Comparison of ENCODE assay signal across 1 cellular context in genomic region chr6:16128759-16129622, GRCh38.
TF ChIP-seq lines count a peak whose summit lies in the region.

Gene MYLIP (plus strand): TSS chr6:16129086. CDS start chr6:16129323, 237 bp downstream.

TF ChIP-seq in K562, 482 proteins besides CTCF, POLR2A, EP300 and RAD21 (continued from another document and continues in another):
- peak; percentile 97 for TF ChIP-seq VEZF1 (CRISPR knock-in tag; IDR thresholded peaks at IDR 0.05)
- no peak for TF ChIP-seq CHD1 (IDR thresholded peaks at IDR 0.05; ENCODE audit: low read length)
- TF ChIP-seq ZNF551 (CRISPR knock-in tag; IDR thresholded peaks at IDR 0.05), result no peak
- TF ChIP-seq MAX (CRISPR knock-in tag; IDR thresholded peaks at IDR 0.05), result peak; percentile 67
- no peak for TF ChIP-seq BRF2 (IDR thresholded peaks at IDR 0.05; ENCODE audit: borderline replicate concordance, insufficient read depth, insufficient read length)
- peak; percentile 61 for TF ChIP-seq JUND (IDR thresholded peaks at IDR 0.05; ENCODE audit: borderline replicate concordance, low read depth, low read length)
- TF ChIP-seq JUND (tag; IDR thresholded peaks at IDR 0.05; ENCODE audit: borderline replicate concordance, low read depth, low read length), result no peak; the same call in 2 of the 3 replicates
- TF ChIP-seq FOXJ3 (CRISPR knock-in tag; IDR thresholded peaks at IDR 0.05), result no peak
- TF ChIP-seq ELF2 (CRISPR knock-in tag; IDR thresholded peaks at IDR 0.05), result peak; percentile 42
- TF ChIP-seq IRF2 (CRISPR knock-in tag; IDR thresholded peaks at IDR 0.05), result no peak; the same call in 1 of the 2 replicates
- no peak for TF ChIP-seq PTTG1 (tag; IDR thresholded peaks at IDR 0.05; ENCODE audit: low read depth)
- TF ChIP-seq NFE2 (IDR thresholded peaks at IDR 0.05; ENCODE audit: low read depth), result no peak
- peak; percentile 87 for TF ChIP-seq E2F1 (CRISPR knock-in tag; IDR thresholded peaks at IDR 0.05)
- TF ChIP-seq ZNF23 (CRISPR knock-in tag; IDR thresholded peaks at IDR 0.05), result peak; percentile 80; the same call in 1 of the 2 replicates
- TF ChIP-seq KHSRP (IDR thresholded peaks at IDR 0.05), result no peak
- TF ChIP-seq CGGBP1 (CRISPR knock-in tag; IDR thresholded peaks at IDR 0.05), result peak; percentile 96
- TF ChIP-seq CHD4 (IDR thresholded peaks at IDR 0.05; ENCODE audit: insufficient read depth, insufficient replicate concordance, low read depth, low read length, poor library complexity, severe bottlenecking), result no peak
- no peak for TF ChIP-seq HSF4 (CRISPR knock-in tag; IDR thresholded peaks at IDR 0.05; ENCODE audit: borderline replicate concordance)
- no peak for TF ChIP-seq CCAR2 (IDR thresholded peaks at IDR 0.05; ENCODE audit: low read depth, low read length)
- no peak for TF ChIP-seq PTBP1 (IDR thresholded peaks at IDR 0.05; ENCODE audit: low read depth, low read length)
- no peak for TF ChIP-seq RBM34 (IDR thresholded peaks at IDR 0.05; ENCODE audit: borderline replicate concordance, insufficient read depth, low read length)
- TF ChIP-seq C11orf30 (IDR thresholded peaks at IDR 0.05; ENCODE audit: low read depth), result no peak
- peak; percentile 62 for TF ChIP-seq RBBP5 (IDR thresholded peaks at IDR 0.05; ENCODE audit: borderline replicate concordance, insufficient read depth, low read length, poor library complexity, severe bottlenecking)
- peak; percentile 86 for TF ChIP-seq ZNF431 (CRISPR knock-in tag; IDR thresholded peaks at IDR 0.05)
- no peak; the same call in 1 of the 2 replicates for TF ChIP-seq HMBOX1 (IDR thresholded peaks at IDR 0.05)
- TF ChIP-seq TAF9B (IDR thresholded peaks at IDR 0.05; ENCODE audit: partially characterized antibody), result peak; percentile 93
- no peak for TF ChIP-seq TSHZ1 (CRISPR knock-in tag; IDR thresholded peaks at IDR 0.05)
- TF ChIP-seq TCFL5 (CRISPR knock-in tag; conservative IDR thresholded peaks at IDR 0.05), result no peak
- TF ChIP-seq ZNF699 (CRISPR knock-in tag; IDR thresholded peaks at IDR 0.05; ENCODE audit: insufficient replicate concordance), result no peak
- TF ChIP-seq ZNF395 (CRISPR knock-in tag; IDR thresholded peaks at IDR 0.05), result peak; percentile 79; the same call in 1 of the 2 replicates
- peak; percentile 75; the same call in 1 of the 2 replicates for TF ChIP-seq E2F4 (CRISPR knock-in tag; IDR thresholded peaks at IDR 0.05; ENCODE audit: low read depth)
- TF ChIP-seq ARID3A (IDR thresholded peaks at IDR 0.05; ENCODE audit: borderline replicate concordance, low read depth, low read length), result no peak
- peak; percentile 98 for TF ChIP-seq SMC3 (conservative IDR thresholded peaks at IDR 0.05; ENCODE audit: insufficient read depth, low read depth, low read length)
- TF ChIP-seq MYBL2 (IDR thresholded peaks at IDR 0.05; ENCODE audit: low read depth), result peak; percentile 38; the same call in 1 of the 2 replicates
- TF ChIP-seq MYBL2 (CRISPR knock-in tag; IDR thresholded peaks at IDR 0.05; ENCODE audit: borderline replicate concordance), result no peak
- TF ChIP-seq DNMT1 (IDR thresholded peaks at IDR 0.05), result no peak
- peak; percentile 6 for TF ChIP-seq DACH1 (IDR thresholded peaks at IDR 0.05; ENCODE audit: partially characterized antibody)
- peak; percentile 92 for TF ChIP-seq ARID2 (IDR thresholded peaks at IDR 0.05)
- peak; percentile 75 for TF ChIP-seq E2F8 (IDR thresholded peaks at IDR 0.05; ENCODE audit: low read depth, partially characterized antibody)
- TF ChIP-seq TCF7 (IDR thresholded peaks at IDR 0.05; ENCODE audit: borderline replicate concordance), result no peak; the same call in 1 of the 2 replicates
- TF ChIP-seq FIP1L1 (IDR thresholded peaks at IDR 0.05; ENCODE audit: low read depth, low read length, poor library complexity, severe bottlenecking), result peak; percentile 98
- TF ChIP-seq ZEB2 (IDR thresholded peaks at IDR 0.05), result no peak
- TF ChIP-seq NCOR1 (IDR thresholded peaks at IDR 0.05), result peak; percentile 79; the same call in 1 of the 2 replicates
- no peak for TF ChIP-seq MEF2D (tag; conservative IDR thresholded peaks at IDR 0.05; ENCODE audit: low read depth)
- TF ChIP-seq ELF4 (CRISPR knock-in tag; IDR thresholded peaks at IDR 0.05), result peak; percentile 91
- TF ChIP-seq ZFP36 (IDR thresholded peaks at IDR 0.05; ENCODE audit: low read depth, low read length, partially characterized antibody), result no peak
- TF ChIP-seq GATAD2A (IDR thresholded peaks at IDR 0.05), result peak; percentile 35; the same call in 1 of the 2 replicates
- TF ChIP-seq GTF2A2 (tag; IDR thresholded peaks at IDR 0.05), result peak; percentile 95
- TF ChIP-seq ZNF778 (CRISPR knock-in tag; IDR thresholded peaks at IDR 0.05), result no peak
- TF ChIP-seq ZNF124 (CRISPR knock-in tag; IDR thresholded peaks at IDR 0.05), result no peak
- TF ChIP-seq ZNF12 (CRISPR knock-in tag; IDR thresholded peaks at IDR 0.05), result no peak
- TF ChIP-seq DIDO1 (tag; IDR thresholded peaks at IDR 0.05; ENCODE audit: low read depth), result no peak
- no peak for TF ChIP-seq ZNF668 (CRISPR knock-in tag; IDR thresholded peaks at IDR 0.05)
- no peak for TF ChIP-seq ZNF140 (CRISPR knock-in tag; IDR thresholded peaks at IDR 0.05)
